ENCODE assay signal across 12 cellular contexts in the genomic region with DNA sequence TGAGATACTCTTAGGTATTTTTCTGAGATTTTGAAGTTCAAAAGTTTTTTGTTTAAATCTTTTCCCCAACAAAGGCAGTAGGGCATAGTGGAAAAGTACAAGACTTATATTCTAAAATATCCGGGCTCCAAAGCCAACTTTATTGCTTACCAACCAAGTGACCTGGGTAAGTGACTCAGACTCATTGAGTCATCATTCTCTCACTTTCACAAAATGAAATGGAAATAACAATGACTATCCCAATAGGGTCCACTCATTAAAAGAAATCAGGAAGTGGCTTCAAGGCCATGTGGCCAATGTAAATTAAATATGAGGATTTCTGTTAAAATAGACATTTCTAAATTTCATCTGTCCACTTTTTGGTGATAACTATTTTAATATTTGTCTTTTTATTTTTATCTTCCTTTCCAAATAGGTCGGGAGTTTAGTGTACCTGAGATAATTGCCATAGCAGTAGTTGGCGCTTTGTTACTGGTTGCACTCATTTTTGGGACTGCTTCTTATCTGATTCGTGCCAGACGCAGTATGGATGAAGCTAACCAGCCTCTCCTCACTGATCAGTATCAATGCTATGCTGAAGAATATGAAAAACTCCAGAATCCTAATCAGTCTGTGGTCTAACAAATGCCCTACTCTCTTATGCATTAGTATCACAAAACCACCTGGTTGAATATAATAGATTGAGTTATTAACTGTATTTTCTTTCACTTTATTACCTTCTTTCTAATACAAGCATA. TPM values are rescaled to one million over a fixed set of nuclear protein-coding genes. Genes with fewer than 3 reads are reported as not detected.
DNase-seq lines count a peak whose midpoint lies in the region; ATAC-seq, FAIRE-seq and TF ChIP-seq lines count a peak whose summit lies in the region.
"Had no signal": no experiment of that assay in that cellular context is flagged by ENCODE, and none has a peak within 500 bp of the region (broad histone marks: within the 10 kb centered on the region; RNA-seq: fewer than 3 reads in every experiment).

No MANE protein-coding gene starts in this region.

- 52% methylated on average over 5 of the region's 5 CpGs for WGBS in smooth muscle cell (ENCODE audit: low lambda C conversion rate)

- H3K4me2 ChIP-seq in fibroblast of lung (ENCODE audit: extremely low read depth, insufficient read depth, low read length), result peak overlapping the region; percentile 25
- peak overlapping the region; percentile 24 for H3K4me2 ChIP-seq in smooth muscle cell
- H3K4me2 ChIP-seq: KMS-11 had no signal

- H3K9ac ChIP-seq in fibroblast of lung (ENCODE audit: insufficient read depth, low read length), result no peak overlapping the region
- H3K9ac ChIP-seq in smooth muscle cell (ENCODE audit: low read depth), result no peak overlapping the region
- H3K9ac ChIP-seq: KMS-11 had no signal

- no peaks in the 10 kb centered on the region for H3K9me3 ChIP-seq in fibroblast of lung (ENCODE audit: control insufficient read depth, insufficient read depth, low read depth, low read length)
- no peaks in the 10 kb centered on the region for H3K9me3 ChIP-seq in smooth muscle cell (replicated peaks; ENCODE audit: low read depth)
- H3K9me3 ChIP-seq: tibial nerve had no signal

- no peak overlapping the region for H2AFZ ChIP-seq in fibroblast of lung (ENCODE audit: low read length)
- H2AFZ ChIP-seq in smooth muscle cell (ENCODE audit: low read depth), result peak overlapping the region; percentile 2

- ATAC-seq in SK-N-SH treated with all-trans-retinoic acid at 6 μM for 48 hours, result peak; percentile 84
- no peak for ATAC-seq in GM21619 (IDR thresholded peaks at IDR 0.05; ENCODE audit: unreplicated experiment)
- ATAC-seq: GM12878 had no signal

- DNase-seq in HFFc6 (peak; percentile 66), fibroblast of lung (ENCODE audit: low read depth in 2 of 2) (peak; percentile 83 to 84), smooth muscle cell (lab: John Stamatoyannopoulos, UW; ENCODE audit: unreplicated experiment) (no peak), NCI-H187 treated with DMSO at 0.1 percent for 48 hours (lab: John Stamatoyannopoulos, UW) (no peak), HTR-8/SVneo (ENCODE audit: insufficient read length, low spot score) (no peak), NCI-H146 (lab: John Stamatoyannopoulos, UW) (no peak)

- no peak overlapping the region for H3K27ac Mint-ChIP-seq in HFFc6
- H3K27ac Mint-ChIP-seq: activated naive CD4-positive, alpha-beta T cell treated with anti-CD3 and anti-CD28 coated beads, Interleukin-2, amount 50 U/mL, for 24 hours had no signal

- no peaks in the 10 kb centered on the region for H3K79me2 ChIP-seq in fibroblast of lung (ENCODE audit: control insufficient read depth, insufficient read depth, low read length)
- no peaks in the 10 kb centered on the region for H3K79me2 ChIP-seq in smooth muscle cell (ENCODE audit: low read depth)

- TF ChIP-seq CTCF in HFFc6 (IDR thresholded peaks at IDR 0.05), result no peak
- TF ChIP-seq CTCF in fibroblast of lung (conservative IDR thresholded peaks at IDR 0.05 in 1 of 2, IDR thresholded peaks at IDR 0.05 in 1 of 2; ENCODE audit: low read depth in 1 of 2, low read length in 2 of 2), result no peak
- no peak for TF ChIP-seq CTCF in smooth muscle cell (IDR thresholded peaks at IDR 0.05; ENCODE audit: borderline replicate concordance, insufficient read depth, poor library complexity, severe bottlenecking)

- H4K20me1 ChIP-seq in fibroblast of lung (ENCODE audit: control insufficient read depth, extremely low read depth, insufficient read depth, low read length) (no peaks in the 10 kb centered on the region), smooth muscle cell (ENCODE audit: low read depth) (no peaks in the 10 kb centered on the region)

- H3K36me3 ChIP-seq in fibroblast of lung (ENCODE audit: control insufficient read depth, insufficient read depth, low read length) (no peaks in the 10 kb centered on the region), smooth muscle cell (ENCODE audit: low read depth) (no peaks in the 10 kb centered on the region)
- H3K36me3 ChIP-seq: tibial nerve had no signal

- no peaks in the 10 kb centered on the region for H3K27me3 ChIP-seq in fibroblast of lung (ENCODE audit: control insufficient read depth, insufficient read depth, low read length)
- H3K27me3 ChIP-seq in smooth muscle cell (ENCODE audit: low read depth), result no peaks in the 10 kb centered on the region
- H3K27me3 ChIP-seq: tibial nerve had no signal

- FAIRE-seq in HTR-8/SVneo (lab: Jason Lieb, UNC), result no peak
- FAIRE-seq: GM12878 had no signal

- H3K27ac ChIP-seq in fibroblast of lung (ENCODE audit: insufficient read depth, low read length) (no peak overlapping the region), smooth muscle cell (ENCODE audit: low read depth) (peak overlapping the region; percentile 65)
- H3K27ac ChIP-seq: KMS-11, tibial nerve had no signal

- no peaks in the 10 kb centered on the region for H3K9me3 Mint-ChIP-seq in HFFc6
- H3K9me3 Mint-ChIP-seq: activated naive CD4-positive, alpha-beta T cell treated with anti-CD3 and anti-CD28 coated beads, Interleukin-2, amount 50 U/mL, for 24 hours had no signal

- H3K4me3 ChIP-seq in fibroblast of lung (replicated peaks in 1 of 4; ENCODE audit: control extremely low read depth in 1 of 4, insufficient read depth in 1 of 4, low read depth in 3 of 4, low read length in 4 of 4) (no peak overlapping the region), smooth muscle cell (no peak overlapping the region)
- H3K4me3 ChIP-seq: GM12878, tibial nerve had no signal

- no peaks in the 10 kb centered on the region for H3K36me3 Mint-ChIP-seq in HFFc6 (ENCODE audit: low read depth)
- H3K36me3 Mint-ChIP-seq: activated naive CD4-positive, alpha-beta T cell treated with anti-CD3 and anti-CD28 coated beads, Interleukin-2, amount 50 U/mL, for 24 hours had no signal

- peaks cover 2% of the 10 kb centered on the region for H3K4me1 ChIP-seq in fibroblast of lung (ENCODE audit: control insufficient read depth, extremely low read depth, insufficient read depth, low read length)
- no peaks in the 10 kb centered on the region for H3K4me1 ChIP-seq in smooth muscle cell (ENCODE audit: low read depth)
- H3K4me1 ChIP-seq: tibial nerve had no signal

- H3K27me3 Mint-ChIP-seq in HFFc6 (ENCODE audit: insufficient read depth), result peaks cover 7% of the 10 kb centered on the region
- H3K27me3 Mint-ChIP-seq: activated naive CD4-positive, alpha-beta T cell treated with anti-CD3 and anti-CD28 coated beads, Interleukin-2, amount 50 U/mL, for 24 hours had no signal

- no peaks in the 10 kb centered on the region for H3F3A ChIP-seq in smooth muscle cell (ENCODE audit: low read depth)

- H3K4me1 Mint-ChIP-seq in HFFc6 (ENCODE audit: low read depth), result peaks cover 11% of the 10 kb centered on the region; the same call in 1 of the 2 replicates
- H3K4me1 Mint-ChIP-seq: activated naive CD4-positive, alpha-beta T cell treated with anti-CD3 and anti-CD28 coated beads, Interleukin-2, amount 50 U/mL, for 24 hours had no signal

- no peak overlapping the region for H3K4me3 Mint-ChIP-seq in HFFc6
- H3K4me3 Mint-ChIP-seq: activated naive CD4-positive, alpha-beta T cell treated with anti-CD3 and anti-CD28 coated beads, Interleukin-2, amount 50 U/mL, for 24 hours had no signal

TF ChIP-seq in SK-N-SH treated with all-trans-retinoic acid at 6 μM for 48 hours, 23 proteins besides CTCF, POLR2A, EP300 and RAD21:
- peak; percentile 86; the same call in 1 of the 2 replicates for TF ChIP-seq TCF4 (CRISPR knock-in tag; IDR thresholded peaks at IDR 0.05; ENCODE audit: borderline replicate concordance)
- TF ChIP-seq, protein P1, sequence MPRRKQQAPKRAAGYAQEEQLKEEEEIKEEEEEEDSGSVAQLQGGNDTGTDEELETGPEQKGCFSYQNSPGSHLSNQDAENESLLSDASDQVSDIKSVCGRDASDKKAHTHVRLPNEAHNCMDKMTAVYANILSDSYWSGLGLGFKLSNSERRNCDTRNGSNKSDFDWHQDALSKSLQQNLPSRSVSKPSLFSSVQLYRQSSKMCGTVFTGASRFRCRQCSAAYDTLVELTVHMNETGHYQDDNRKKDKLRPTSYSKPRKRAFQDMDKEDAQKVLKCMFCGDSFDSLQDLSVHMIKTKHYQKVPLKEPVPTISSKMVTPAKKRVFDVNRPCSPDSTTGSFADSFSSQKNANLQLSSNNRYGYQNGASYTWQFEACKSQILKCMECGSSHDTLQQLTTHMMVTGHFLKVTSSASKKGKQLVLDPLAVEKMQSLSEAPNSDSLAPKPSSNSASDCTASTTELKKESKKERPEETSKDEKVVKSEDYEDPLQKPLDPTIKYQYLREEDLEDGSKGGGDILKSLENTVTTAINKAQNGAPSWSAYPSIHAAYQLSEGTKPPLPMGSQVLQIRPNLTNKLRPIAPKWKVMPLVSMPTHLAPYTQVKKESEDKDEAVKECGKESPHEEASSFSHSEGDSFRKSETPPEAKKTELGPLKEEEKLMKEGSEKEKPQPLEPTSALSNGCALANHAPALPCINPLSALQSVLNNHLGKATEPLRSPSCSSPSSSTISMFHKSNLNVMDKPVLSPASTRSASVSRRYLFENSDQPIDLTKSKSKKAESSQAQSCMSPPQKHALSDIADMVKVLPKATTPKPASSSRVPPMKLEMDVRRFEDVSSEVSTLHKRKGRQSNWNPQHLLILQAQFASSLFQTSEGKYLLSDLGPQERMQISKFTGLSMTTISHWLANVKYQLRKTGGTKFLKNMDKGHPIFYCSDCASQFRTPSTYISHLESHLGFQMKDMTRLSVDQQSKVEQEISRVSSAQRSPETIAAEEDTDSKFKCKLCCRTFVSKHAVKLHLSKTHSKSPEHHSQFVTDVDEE (CRISPR knock-in tag; IDR thresholded peaks at IDR 0.05), result peak; percentile 75; the same call in 1 of the 2 replicates
- no peak for TF ChIP-seq RARB (CRISPR knock-in tag; IDR thresholded peaks at IDR 0.05)
- TF ChIP-seq ISL1 (CRISPR knock-in tag; IDR thresholded peaks at IDR 0.05), result peak; percentile 73
- peak; percentile 62; the same call in 1 of the 2 replicates for TF ChIP-seq TOX (CRISPR knock-in tag; IDR thresholded peaks at IDR 0.05; ENCODE audit: borderline replicate concordance)

RNA-seq across cellular contexts. Expression of a gene that starts 15.5 kb away (rescaled TPM):
- not detected for total RNA-seq in HFFc6 (2021; fragmentation: NEBNext Ultra II Directional; extraction: Animal tissue kit (Norgen Biotek cat#: 25700))
- total RNA-seq in fibroblast of lung, result 0.17 TPM in 1 of 2 replicates, not detected in the other
- polyA plus RNA-seq in fibroblast of lung, result 0.11 TPM in 2 replicates
- polyA plus RNA-seq in fibroblast of lung (2012), result 0.06 TPM in 1 of 2 replicates, not detected in the other
- polyA minus RNA-seq in fibroblast of lung (ENCODE audit: low replicate concordance), result not detected in 2 replicates
- total RNA-seq in smooth muscle cell, result 0.76 and 1.6 TPM in 2 replicates
- 0.41 TPM in 1 of 2 replicates, not detected in the other for polyA plus RNA-seq in smooth muscle cell
- total RNA-seq: GM12878, tibial nerve had no signal

Comparison
In these comparisons a context has a peak if more than half of its experiments do, and no peak if none do; other contexts are left out.
1. DNase-seq: peak in HFFc6 (single experiment) and fibroblast of lung (2 of 2); none in smooth muscle cell (single experiment), NCI-H187 treated with DMSO at 0.1 percent for 48 hours (single experiment), HTR-8/SVneo (single experiment) and NCI-H146 (single experiment).